28 cellular contexts compared by ENCODE assay signal in the genomic region with DNA sequence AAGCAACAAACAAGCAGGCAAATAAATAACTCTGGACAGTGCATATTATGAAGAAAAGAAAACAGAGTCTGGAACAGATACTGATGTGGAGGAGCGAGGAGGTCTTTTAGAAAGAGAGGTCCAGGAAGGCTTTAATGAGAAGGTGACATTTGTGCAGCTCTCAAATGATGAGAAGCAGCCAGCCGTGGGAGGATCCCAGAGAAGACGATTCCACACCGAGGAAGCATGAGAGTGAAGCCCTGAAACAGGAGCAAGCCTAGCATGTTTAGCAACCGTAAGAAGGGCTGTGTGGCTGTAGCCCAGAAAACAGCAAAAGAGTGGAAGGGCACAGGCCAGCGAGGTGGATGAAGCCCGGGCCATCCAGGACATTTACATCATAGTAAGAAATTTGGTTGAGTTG.
A peak's percentile ranks its signal among the peaks of the same experiment; 100 is the strongest.
DNase-seq lines count a peak whose midpoint lies in the region; ATAC-seq, FAIRE-seq and TF ChIP-seq lines count a peak whose summit lies in the region.
"Had no signal": no experiment of that assay in that cellular context is flagged by ENCODE, and none has a peak within 500 bp of the region (broad histone marks: within the 10 kb centered on the region; RNA-seq: fewer than 3 reads in every experiment).

No MANE protein-coding gene starts in this region.

- peak overlapping the region; percentile 72 for H3K56ac ChIP-seq in IMR-90 (ENCODE audit: extremely low read depth, insufficient read depth, low read length)

- peak overlapping the region; percentile 67 for H2AFZ ChIP-seq in IMR-90 (replicated peaks; ENCODE audit: low read length, poor library complexity)
- H2AFZ ChIP-seq in mesenchymal stem cell (ENCODE audit: low read depth, low read length), result no peak overlapping the region

- POLR2A ChIA-PET in IMR-90 (lab: Charles Lee; ENCODE audit: unreplicated experiment), result no interaction called here

- BruUV-seq in IMR-90 (replicated peaks; lab: Mats Ljungman, UMichigan), result no TSS peak

- H3K23ac ChIP-seq in IMR-90 (ENCODE audit: low read depth, low read length) (peak overlapping the region; percentile 85), mesenchymal stem cell (ENCODE audit: low read length in 2 of 2) (no peak overlapping the region)

- ATAC-seq in IMR-90 (ENCODE audit: low read depth), result no peak; the same call in 1 of the 2 replicates
- ATAC-seq in HG02938 (IDR thresholded peaks at IDR 0.05; ENCODE audit: unreplicated experiment), result no peak
- ATAC-seq: GM12878; naive thymus-derived CD8-positive, alpha-beta T cell had no signal

- in situ Hi-C loops in IMR-90 (cut with MboI; ENCODE audit: low sequenced_read_pairs), result no loop called here
- in situ Hi-C loops in brain microvascular endothelial cell (cut with HindIII; ENCODE audit: low pct_ligation_motif_present, low sequenced_read_pairs), result no loop called here

- TF ChIP-seq CTCF in IMR-90 (conservative IDR thresholded peaks at IDR 0.05; ENCODE audit: low read depth, low read length) (no peak), brain microvascular endothelial cell (IDR thresholded peaks at IDR 0.05; ENCODE audit: low read depth, low read length, missing control alignments) (no peak), thyroid gland (IDR thresholded peaks at IDR 0.05) (no peak)

- FAIRE-seq in urothelium cell line (lab: Jason Lieb, UNC), result no peak
- FAIRE-seq: GM12878 had no signal

- TF ChIP-seq POLR2A in IMR-90 (IDR thresholded peaks at IDR 0.05; ENCODE audit: low read depth, low read length), result no peak
- TF ChIP-seq POLR2A in thyroid gland (IDR thresholded peaks at IDR 0.05), result no peak

- H2BK5ac ChIP-seq in IMR-90 (ENCODE audit: low read depth, low read length, poor library complexity, severe bottlenecking), result peak overlapping the region; percentile 98
- H2BK5ac ChIP-seq in mesenchymal stem cell (ENCODE audit: low read depth, low read length, poor library complexity, severe bottlenecking), result peak overlapping the region; percentile 98

- H2BK20ac ChIP-seq in IMR-90 (ENCODE audit: low read depth, low read length), result peak overlapping the region; percentile 99

- peak overlapping the region; percentile 97 for H4K91ac ChIP-seq in IMR-90 (ENCODE audit: insufficient read depth, low read depth, low read length)
- H4K91ac ChIP-seq in mesenchymal stem cell (ENCODE audit: low read length), result peak overlapping the region; percentile 52

- TF ChIP-seq RAD21 in IMR-90 (IDR thresholded peaks at IDR 0.05; ENCODE audit: low read length), result no peak

- H3K4ac ChIP-seq in IMR-90 (ENCODE audit: low read depth, low read length) (peak overlapping the region; percentile 99), mesenchymal stem cell (ENCODE audit: low read depth in 1 of 2, low read length in 2 of 2) (no peak overlapping the region)

- H3K27me3 ChIP-seq in IMR-90 (ENCODE audit: control insufficient read depth, insufficient read depth, low read length), result no peaks in the 10 kb centered on the region
- H3K27me3 ChIP-seq in brain microvascular endothelial cell (replicated peaks), result no peaks in the 10 kb centered on the region
- no peaks in the 10 kb centered on the region for H3K27me3 ChIP-seq in mesenchymal stem cell (ENCODE audit: control insufficient read depth in 1 of 2, insufficient read depth in 1 of 2, low read length in 2 of 2)
- H3K27me3 ChIP-seq in thyroid gland, result no peaks in the 10 kb centered on the region
- H3K27me3 ChIP-seq: left lung, ovary had no signal

- peak overlapping the region; percentile 89; the same call in 2 of the 3 replicates for H2BK15ac ChIP-seq in IMR-90 (ENCODE audit: low read depth, low read length)
- H2BK15ac ChIP-seq in mesenchymal stem cell (ENCODE audit: low read depth, poor library complexity, severe bottlenecking), result no peak overlapping the region

- peak overlapping the region; percentile 67 to 96 for H4K8ac ChIP-seq in IMR-90 (ENCODE audit: low read depth in 2 of 2, low read length in 2 of 2)
- peak overlapping the region; percentile 59 for H4K8ac ChIP-seq in mesenchymal stem cell (ENCODE audit: low read length)

- H3K4me2 ChIP-seq in IMR-90 (ENCODE audit: low read depth, low read length) (no peak overlapping the region), mesenchymal stem cell (ENCODE audit: low read length, poor library complexity, severe bottlenecking) (no peak overlapping the region)

- WGBS in IMR-90 (ENCODE audit: extremely low coverage in 2 of 2, insufficient read length in 1 of 2), 2 experiments, result 89% methylated on average over 4 of the region's 7 CpGs; no CpG with 5 or more reads in 1 of the 2 experiments
- 87% methylated on average over 7 of the region's 7 CpGs for WGBS in mesenchymal stem cell
- 94 to 95% methylated on average over 7 of the region's 7 CpGs for WGBS in thyroid gland, 2 donors

- H2AK9ac ChIP-seq in IMR-90 (replicated peaks; ENCODE audit: low read depth, low read length, poor library complexity), result peak overlapping the region; percentile 21

- H3K18ac ChIP-seq in IMR-90 (ENCODE audit: low read depth, low read length), result peak overlapping the region; percentile 96
- H3K18ac ChIP-seq in mesenchymal stem cell (ENCODE audit: low read depth in 1 of 2, low read length in 2 of 2), result peak overlapping the region in 1 of 2 experiments; percentile 71

- H3K36me3 ChIP-seq in IMR-90 (ENCODE audit: control insufficient read depth, insufficient read depth, low read length) (no peaks in the 10 kb centered on the region), brain microvascular endothelial cell (replicated peaks) (no peaks in the 10 kb centered on the region), mesenchymal stem cell (ENCODE audit: control insufficient read depth in 1 of 2, insufficient read depth in 2 of 2, low read depth in 1 of 2, low read length in 2 of 2) (no peaks in the 10 kb centered on the region), thyroid gland (no peaks in the 10 kb centered on the region)
- H3K36me3 ChIP-seq: left lung, ovary had no signal

- no peak for DNase-seq in IMR-90
- no peak for DNase-seq in brain microvascular endothelial cell
- no peak for DNase-seq in mesenchymal stem cell
- peak; percentile 18 for DNase-seq in urothelium cell line (ENCODE audit: low spot score)
- no peak for DNase-seq in NCI-H1105 (lab: John Stamatoyannopoulos, UW)
- no peak for DNase-seq in thyroid gland
- DNase-seq: activated CD4-positive, alpha-beta T cell treated with anti-CD3 and anti-CD28 coated beads for 4 hours; activated CD8-positive, alpha-beta memory T cell treated with anti-CD3 and anti-CD28 coated beads for 24 hours; activated effector memory CD4-positive, alpha-beta T cell treated with anti-CD3 and anti-CD28 coated beads, Interleukin-2, amount 50 U/mL, for 16 hours; activated naive CD8-positive, alpha-beta T cell treated with anti-CD3 and anti-CD28 coated beads for 36 hours; AML-193; aorta; CD4-positive, alpha-beta T cell; central memory CD4-positive, alpha-beta T cell; endodermal cell; hypothalamus; immature natural killer cell; left lung; naive thymus-derived CD8-positive, alpha-beta T cell; NCI-H1092 treated with DMSO at 0.1 percent for 48 hours; NCI-H2029; NCI-H2227 treated with DMSO at 0.1 percent for 48 hours; NCI-H69; ovary; RPMI8226; stimulated activated CD4-positive, alpha-beta T cell treated with anti-CD3 and anti-CD28 coated beads, Interleukin-2, amount 100 ng/mL, for 24 hours had no signal

- H3K79me1 ChIP-seq in IMR-90 (ENCODE audit: low read depth in 1 of 2, low read length in 2 of 2) (peaks cover 0 to 7% of the 10 kb centered on the region in 2 experiments; a peak in 2 of 4 replicates), mesenchymal stem cell (replicated peaks; ENCODE audit: low read length, poor library complexity, severe bottlenecking) (peaks cover 2% of the 10 kb centered on the region)

- peak overlapping the region; percentile 80 for H3K27ac ChIP-seq in IMR-90 (ENCODE audit: insufficient read depth, low read length)
- H3K27ac ChIP-seq in brain microvascular endothelial cell, result peak overlapping the region; percentile 70
- peak overlapping the region; percentile 98 for H3K27ac ChIP-seq in mesenchymal stem cell (ENCODE audit: low read length, poor library complexity, severe bottlenecking)
- H3K27ac ChIP-seq in thyroid gland, result no peak overlapping the region
- H3K27ac ChIP-seq: left lung, ovary had no signal

- H4K5ac ChIP-seq in IMR-90 (ENCODE audit: low read depth, low read length), result peak overlapping the region; percentile 98

- H2AK5ac ChIP-seq in IMR-90 (ENCODE audit: low read depth, low read length) (peak overlapping the region; percentile 94), mesenchymal stem cell (ENCODE audit: low read length, severe bottlenecking) (peak overlapping the region; percentile 72)

- peaks cover 12% of the 10 kb centered on the region for H3K9me1 ChIP-seq in IMR-90 (ENCODE audit: insufficient read depth, low read length)

- H3K9me3 ChIP-seq in IMR-90 (ENCODE audit: control insufficient read depth, insufficient read depth, low read length) (no peaks in the 10 kb centered on the region), mesenchymal stem cell (ENCODE audit: control insufficient read depth, low read length) (no peaks in the 10 kb centered on the region), thyroid gland (no peaks in the 10 kb centered on the region)
- H3K9me3 ChIP-seq: left lung, ovary had no signal

- dilution Hi-C loops in IMR-90 (cut with HindIII; ENCODE audit: low sequenced_read_pairs, unreplicated experiment), result no loop called here

- H3K9ac ChIP-seq in IMR-90 (ENCODE audit: low read depth, low read length), result peak overlapping the region; percentile 43; the same call in 1 of the 2 replicates
- no peak overlapping the region for H3K9ac ChIP-seq in mesenchymal stem cell (ENCODE audit: low read length)

- H2BK12ac ChIP-seq in mesenchymal stem cell (ENCODE audit: low read length in 2 of 2), result peak overlapping the region; percentile 19 to 88

- no peaks in the 10 kb centered on the region for H4K20me1 ChIP-seq in IMR-90 (ENCODE audit: insufficient read depth, low read length)

- H2BK120ac ChIP-seq in IMR-90 (ENCODE audit: low read depth, low read length) (peak overlapping the region; percentile 99), mesenchymal stem cell (ENCODE audit: low read depth, low read length) (peak overlapping the region; percentile 13)

- peak overlapping the region; percentile 100 for H3K14ac ChIP-seq in IMR-90 (replicated peaks; ENCODE audit: low read depth, low read length)
- peak overlapping the region in 1 of 2 experiments; percentile 3 for H3K14ac ChIP-seq in mesenchymal stem cell (ENCODE audit: low read length in 2 of 2)

- CTCF ChIA-PET in IMR-90 (lab: Yijun Ruan, JAX), result no interaction called here

- H3K4me1 ChIP-seq in IMR-90 (ENCODE audit: control insufficient read depth, insufficient read depth, low read length) (peaks cover 18% of the 10 kb centered on the region), mesenchymal stem cell (ENCODE audit: control insufficient read depth, insufficient read depth, low read depth, low read length) (peaks cover 15% of the 10 kb centered on the region), thyroid gland (no peaks in the 10 kb centered on the region)
- H3K4me1 ChIP-seq: left lung had no signal

- intact Hi-C loops in IMR-90 (cut with micrococcal nuclease), result no loop called here
- intact Hi-C loops in thyroid gland (cut with DNase I), result no loop called here

- H3K4me3 ChIP-seq in IMR-90 (ENCODE audit: insufficient read depth, low read depth, low read length), result no peak overlapping the region
- H3K4me3 ChIP-seq in brain microvascular endothelial cell (ENCODE audit: low read depth, low read length), result no peak overlapping the region
- H3K4me3 ChIP-seq in mesenchymal stem cell (ENCODE audit: insufficient read depth in 1 of 2, low read depth in 1 of 2, low read length in 2 of 2), result no peak overlapping the region
- H3K4me3 ChIP-seq in thyroid gland (replicated peaks in 1 of 3), result no peak overlapping the region
- H3K4me3 ChIP-seq: GM12878, left lung, ovary had no signal

Comparison
In these comparisons a context has a peak if more than half of its experiments do, and no peak if none do; other contexts are left out.
1. H3K27ac ChIP-seq: peak in IMR-90 (single experiment), brain microvascular endothelial cell (single experiment) and mesenchymal stem cell (single experiment); none in thyroid gland (0 of 3).